ENCODE assay signal across 4 cellular contexts in genomic region chr11:103539166-103539565, GRCh38.
A peak's percentile ranks its signal among the peaks of the same experiment; 100 is the strongest.
TF ChIP-seq lines count a peak whose summit lies in the region.

No MANE protein-coding gene starts in this region.

TF ChIP-seq in HepG2, 621 proteins besides CTCF, POLR2A, EP300 and RAD21:
- TF ChIP-seq, protein P1, sequence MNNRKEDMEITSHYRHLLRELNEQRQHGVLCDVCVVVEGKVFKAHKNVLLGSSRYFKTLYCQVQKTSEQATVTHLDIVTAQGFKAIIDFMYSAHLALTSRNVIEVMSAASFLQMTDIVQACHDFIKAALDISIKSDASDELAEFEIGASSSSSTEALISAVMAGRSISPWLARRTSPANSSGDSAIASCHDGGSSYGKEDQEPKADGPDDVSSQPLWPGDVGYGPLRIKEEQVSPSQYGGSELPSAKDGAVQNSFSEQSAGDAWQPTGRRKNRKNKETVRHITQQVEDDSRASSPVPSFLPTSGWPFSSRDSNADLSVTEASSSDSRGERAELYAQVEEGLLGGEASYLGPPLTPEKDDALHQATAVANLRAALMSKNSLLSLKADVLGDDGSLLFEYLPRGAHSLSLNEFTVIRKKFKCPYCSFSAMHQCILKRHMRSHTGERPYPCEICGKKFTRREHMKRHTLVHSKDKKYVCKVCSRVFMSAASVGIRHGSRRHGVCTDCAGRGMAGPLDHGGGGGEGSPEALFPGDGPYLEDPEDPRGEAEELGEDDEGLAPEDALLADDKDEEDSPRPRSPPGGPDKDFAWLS (CRISPR knock-in tag; IDR thresholded peaks at IDR 0.05; ENCODE audit: borderline replicate concordance): no peak
- TF ChIP-seq MAFF (IDR thresholded peaks at IDR 0.05; ENCODE audit: low read depth, low read length) (peak; percentile 73), MAFK (conservative IDR thresholded peaks at IDR 0.05 in 1 of 2, IDR thresholded peaks at IDR 0.05 in 1 of 2; ENCODE audit: low read length in 2 of 2) (peak; percentile 61 to 87; a peak in 3 of 4 replicates)
- TF ChIP-seq, protein P2, sequence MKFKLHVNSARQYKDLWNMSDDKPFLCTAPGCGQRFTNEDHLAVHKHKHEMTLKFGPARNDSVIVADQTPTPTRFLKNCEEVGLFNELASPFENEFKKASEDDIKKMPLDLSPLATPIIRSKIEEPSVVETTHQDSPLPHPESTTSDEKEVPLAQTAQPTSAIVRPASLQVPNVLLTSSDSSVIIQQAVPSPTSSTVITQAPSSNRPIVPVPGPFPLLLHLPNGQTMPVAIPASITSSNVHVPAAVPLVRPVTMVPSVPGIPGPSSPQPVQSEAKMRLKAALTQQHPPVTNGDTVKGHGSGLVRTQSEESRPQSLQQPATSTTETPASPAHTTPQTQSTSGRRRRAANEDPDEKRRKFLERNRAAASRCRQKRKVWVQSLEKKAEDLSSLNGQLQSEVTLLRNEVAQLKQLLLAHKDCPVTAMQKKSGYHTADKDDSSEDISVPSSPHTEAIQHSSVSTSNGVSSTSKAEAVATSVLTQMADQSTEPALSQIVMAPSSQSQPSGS (CRISPR knock-in tag; IDR thresholded peaks at IDR 0.05): no peak

TF ChIP-seq in A549, 52 proteins besides CTCF, POLR2A, EP300 and RAD21:
- peak; percentile 74 for TF ChIP-seq MAFK (IDR thresholded peaks at IDR 0.05; ENCODE audit: partially characterized antibody)
- TF ChIP-seq MAX (IDR thresholded peaks at IDR 0.05): no peak

TF ChIP-seq in IMR-90, 13 proteins besides CTCF, POLR2A, EP300 and RAD21:
- TF ChIP-seq, protein P3, sequence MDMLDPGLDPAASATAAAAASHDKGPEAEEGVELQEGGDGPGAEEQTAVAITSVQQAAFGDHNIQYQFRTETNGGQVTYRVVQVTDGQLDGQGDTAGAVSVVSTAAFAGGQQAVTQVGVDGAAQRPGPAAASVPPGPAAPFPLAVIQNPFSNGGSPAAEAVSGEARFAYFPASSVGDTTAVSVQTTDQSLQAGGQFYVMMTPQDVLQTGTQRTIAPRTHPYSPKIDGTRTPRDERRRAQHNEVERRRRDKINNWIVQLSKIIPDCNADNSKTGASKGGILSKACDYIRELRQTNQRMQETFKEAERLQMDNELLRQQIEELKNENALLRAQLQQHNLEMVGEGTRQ (IDR thresholded peaks at IDR 0.05; ENCODE audit: low read depth, low read length): no peak
- TF ChIP-seq MAFK (IDR thresholded peaks at IDR 0.05; ENCODE audit: low read depth, low read length): peak; percentile 92
- no peak for TF ChIP-seq MAZ (IDR thresholded peaks at IDR 0.05; ENCODE audit: borderline replicate concordance, low read depth, low read length)

TF ChIP-seq in K562, 482 proteins besides CTCF, POLR2A, EP300 and RAD21:
- TF ChIP-seq ZBTB43 (CRISPR knock-in tag; IDR thresholded peaks at IDR 0.05): no peak
- peak; percentile 5; the same call in 1 of the 2 replicates for TF ChIP-seq MAFF (IDR thresholded peaks at IDR 0.05; ENCODE audit: low read length)
- TF ChIP-seq FOSL1 (tag; conservative IDR thresholded peaks at IDR 0.05): no peak
- TF ChIP-seq PHTF2 (CRISPR knock-in tag; IDR thresholded peaks at IDR 0.05): no peak
- peak; percentile 28; the same call in 1 of the 2 replicates for TF ChIP-seq MAFK (IDR thresholded peaks at IDR 0.05; ENCODE audit: low read length)
